8 cellular contexts compared by ENCODE assay signal in genomic region chr6:2853766-2854393, GRCh38. TPM values are rescaled to one million over a fixed set of nuclear protein-coding genes. Genes with fewer than 3 reads are reported as not detected.
DNase-seq lines count a peak whose midpoint lies in the region; ATAC-seq, FAIRE-seq and TF ChIP-seq lines count a peak whose summit lies in the region.

No MANE protein-coding gene starts in this region.

- no peak overlapping the region for H2AFZ ChIP-seq in endothelial cell of umbilical vein (ENCODE audit: low read depth, low read length)

- H3K9ac ChIP-seq in endothelial cell of umbilical vein (replicated peaks; ENCODE audit: extremely low read depth, insufficient read depth, low read length), result peak overlapping the region; percentile 98

- 14 to 25% (median 18%) methylated on average over 14 of the region's 14 CpGs for WGBS in stomach, 5 donors

- TF ChIP-seq CTCF in endothelial cell of umbilical vein (IDR thresholded peaks at IDR 0.05; ENCODE audit: extremely low read depth in 1 of 2, insufficient read depth in 1 of 2, low read depth in 1 of 2, low read length in 2 of 2) (peak; percentile 11 to 30), stomach (IDR thresholded peaks at IDR 0.05) (peak in 3 of 7 experiments; percentile 21 to 34 (median 34))

- no peaks in the 10 kb centered on the region for H3K9me1 ChIP-seq in endothelial cell of umbilical vein (replicated peaks; ENCODE audit: control insufficient read depth, extremely low read depth, insufficient read depth, low read length)

- H3K4me1 Mint-ChIP-seq in naive thymus-derived CD4-positive, alpha-beta T cell, result peaks cover 42 to 74% (median 71%) of the 10 kb centered on the region in 7 donors

- H3K9me3 ChIP-seq in endothelial cell of umbilical vein (replicated peaks; ENCODE audit: control insufficient read depth, insufficient read depth, low read length) (no peaks in the 10 kb centered on the region), stomach (no peaks in the 10 kb centered on the region)
- H3K9me3 ChIP-seq in naive thymus-derived CD4-positive, alpha-beta T cell (ENCODE audit: control insufficient read depth in 2 of 3, low read length in 3 of 3), result no peaks in the 10 kb centered on the region

- FAIRE-seq in endothelial cell of umbilical vein (lab: Jason Lieb, UNC), result peak; percentile 63

- BruUV-seq in endothelial cell of umbilical vein (replicated peaks; lab: Mats Ljungman, UMichigan), result no TSS peak

- H3K36me3 Mint-ChIP-seq in naive thymus-derived CD4-positive, alpha-beta T cell, result peaks cover 0 to 10% (median 0%) of the 10 kb centered on the region in 5 donors

- no peaks in the 10 kb centered on the region for H3K79me2 ChIP-seq in endothelial cell of umbilical vein (ENCODE audit: control insufficient read depth, insufficient read depth, low read length)

- H4K20me1 ChIP-seq in endothelial cell of umbilical vein (replicated peaks; ENCODE audit: control insufficient read depth, extremely low read depth, insufficient read depth, low read length), result no peaks in the 10 kb centered on the region

- H3K27me3 ChIP-seq in endothelial cell of umbilical vein (ENCODE audit: control insufficient read depth in 2 of 2, insufficient read depth in 2 of 2, low read length in 2 of 2) (no peaks in the 10 kb centered on the region), stomach (no peaks in the 10 kb centered on the region)
- no peaks in the 10 kb centered on the region for H3K27me3 ChIP-seq in naive thymus-derived CD4-positive, alpha-beta T cell (ENCODE audit: control insufficient read depth in 2 of 2, insufficient read depth in 2 of 2, low read length in 2 of 2)

- POLR2A ChIA-PET in endothelial cell of umbilical vein (lab: Charles Lee), result interaction anchor here (1.1 kb wide), 1 partner anchor 34 kb away, joined by 15 read pairs; no protein-coding TSS in a partner anchor
- POLR2A ChIA-PET in naive thymus-derived CD4-positive, alpha-beta T cell (lab: Charles Lee), result interaction anchor here (0.7 to 6.9 kb wide), 8 partner anchors 13 to 136 kb away, joined by 4 to 69 read pairs (median 5); partner anchors contain the start of genes SERPINB1 and SERPINB9

- peak; percentile 61 for ATAC-seq in naive thymus-derived CD4-positive, alpha-beta T cell

- H3K4me1 ChIP-seq in endothelial cell of umbilical vein (ENCODE audit: control insufficient read depth, extremely low read depth, insufficient read depth, low read length) (peaks cover 68% of the 10 kb centered on the region), stomach (peaks cover 21 to 68% (median 36%) of the 10 kb centered on the region in 4 donors)
- peaks cover 59 to 61% of the 10 kb centered on the region in 2 donors for H3K4me1 ChIP-seq in naive thymus-derived CD4-positive, alpha-beta T cell (ENCODE audit: control insufficient read depth in 2 of 2, insufficient read depth in 2 of 2, low read length in 2 of 2)

- H3K36me3 ChIP-seq in endothelial cell of umbilical vein (ENCODE audit: control insufficient read depth in 2 of 2, extremely low read depth in 1 of 2, insufficient read depth in 2 of 2, low read length in 2 of 2) (no peaks in the 10 kb centered on the region), stomach (no peaks in the 10 kb centered on the region)
- H3K36me3 ChIP-seq in naive thymus-derived CD4-positive, alpha-beta T cell (ENCODE audit: control insufficient read depth in 2 of 3, insufficient read depth in 3 of 3, low read length in 3 of 3), result no peaks in the 10 kb centered on the region

- DNase-seq in NCI-H2107 treated with DMSO at 0.1 percent for 48 hours (lab: John Stamatoyannopoulos, UW; ENCODE audit: unreplicated experiment), result peak; percentile 45
- DNase-seq in NCI-H2107 (lab: John Stamatoyannopoulos, UW), result no peak
- DNase-seq in NCI-H2227 (lab: John Stamatoyannopoulos, UW; ENCODE audit: unreplicated experiment), result peak; percentile 45
- DNase-seq in activated CD8-positive, alpha-beta memory T cell treated with anti-CD3 and anti-CD28 coated beads for 1 hour (ENCODE audit: extremely low read depth in 1 of 2, low read depth in 1 of 2), result peak; percentile 49 to 69
- DNase-seq in endothelial cell of umbilical vein (ENCODE audit: low read depth, low spot score), result peak; percentile 85
- peak in 5 of 9 donors; percentile 23 to 70 (median 40) for DNase-seq in naive thymus-derived CD4-positive, alpha-beta T cell
- DNase-seq in stomach, result no peak
- DNase-seq in D341Med (ENCODE audit: low spot score), result no peak

- H3K27me3 Mint-ChIP-seq in naive thymus-derived CD4-positive, alpha-beta T cell, result no peaks in the 10 kb centered on the region

- H3K4me3 ChIP-seq in endothelial cell of umbilical vein (replicated peaks in 1 of 3; ENCODE audit: insufficient read depth in 1 of 3, low read depth in 1 of 3, low read length in 3 of 3) (peak overlapping the region in 1 of 3 experiments; percentile 57), stomach (peak overlapping the region; percentile 17 to 37 (median 36))
- peak overlapping the region; percentile 53 for H3K4me3 ChIP-seq in naive thymus-derived CD4-positive, alpha-beta T cell (ENCODE audit: low read length)

- CTCF ChIA-PET in endothelial cell of umbilical vein (lab: Charles Lee), result interaction anchor here (1.5 to 4.1 kb wide), 7 partner anchors 8 to 99 kb away, joined by 3 to 36 read pairs (median 8); no protein-coding TSS in a partner anchor
- CTCF ChIA-PET in naive thymus-derived CD4-positive, alpha-beta T cell (lab: Charles Lee), result interaction anchor here (0.6 to 4.3 kb wide), 5 partner anchors 6 to 53 kb away, joined by 3 to 35 read pairs (median 5); no protein-coding TSS in a partner anchor

- intact Hi-C loops in endothelial cell of umbilical vein (cut with micrococcal nuclease), result loop anchor here (1.0 to 10.0 kb wide), 7 partner anchors 8 to 1239 kb away; no protein-coding TSS in a partner anchor
- intact Hi-C loops in naive thymus-derived CD4-positive, alpha-beta T cell (cut with micrococcal nuclease), result loop anchor here (1.0 to 10.0 kb wide), 3 partner anchors 8 to 1161 kb away; partner anchors contain the start of gene SLC22A23 (in 1 of the 2)
- intact Hi-C loops in stomach (cut with DNase I; ENCODE audit: low total_unique reads), result no loop called here

- peak overlapping the region; percentile 79 to 100 (median 98) for H3K27ac Mint-ChIP-seq in naive thymus-derived CD4-positive, alpha-beta T cell

- H3K4me2 ChIP-seq in endothelial cell of umbilical vein (ENCODE audit: insufficient read depth, low read length), result peak overlapping the region; percentile 88

- TF ChIP-seq EP300 in stomach (IDR thresholded peaks at IDR 0.05), result no peak

- dilution Hi-C loops in endothelial cell of umbilical vein (cut with MboI; ENCODE audit: extremely low pct_ligation_motif_present, low sequenced_read_pairs), result no loop called here

- H3K27ac ChIP-seq in endothelial cell of umbilical vein (ENCODE audit: insufficient read depth, low read depth, low read length) (peak overlapping the region; percentile 96), stomach (peak overlapping the region; percentile 16 to 81 (median 70))
- peak overlapping the region; percentile 65 for H3K27ac ChIP-seq in naive thymus-derived CD4-positive, alpha-beta T cell (ENCODE audit: low read depth, low read length)

- TF ChIP-seq POLR2A in endothelial cell of umbilical vein (IDR thresholded peaks at IDR 0.05; ENCODE audit: low read depth, low read length) (no peak), stomach (IDR thresholded peaks at IDR 0.05) (no peak)

- H3K9me3 Mint-ChIP-seq in naive thymus-derived CD4-positive, alpha-beta T cell, result peaks cover 0 to 3% (median 0%) of the 10 kb centered on the region in 11 donors

- H3K4me3 Mint-ChIP-seq in naive thymus-derived CD4-positive, alpha-beta T cell, result peak overlapping the region; percentile 65 to 97 (median 78)

TF ChIP-seq in endothelial cell of umbilical vein, 7 proteins besides CTCF, POLR2A, EP300 and RAD21 (continues in another document):
- TF ChIP-seq EZH2 (IDR thresholded peaks at IDR 0.05; ENCODE audit: borderline replicate concordance, low read depth, low read length, severe bottlenecking) (no peak), JUN (IDR thresholded peaks at IDR 0.05; ENCODE audit: borderline replicate concordance, insufficient read depth, insufficient read length, low read depth) (peak; percentile 95), FOS (IDR thresholded peaks at IDR 0.05; ENCODE audit: borderline replicate concordance, insufficient read depth, low read length) (peak; percentile 86), MYC (IDR thresholded peaks at IDR 0.05; ENCODE audit: low read depth, low read length) (no peak), POLR2AphosphoS5 (IDR thresholded peaks at IDR 0.05; ENCODE audit: insufficient read depth, low read depth, low read length) (peak; percentile 24), GATA2 (IDR thresholded peaks at IDR 0.05; ENCODE audit: insufficient read depth, insufficient read length, low read depth, low read length) (no peak)

RNA-seq across cellular contexts. Expression of gene SERPINB1, which starts 12.2 kb away (rescaled TPM):
- total RNA-seq in endothelial cell of umbilical vein (23.3 and 24.0 TPM in 2 replicates), stomach (100 to 1,000 TPM in 1 of 5 donors, 10 to 100 TPM in 4; 10.3 to 122 (median 18.7) TPM)
- polyA plus RNA-seq in endothelial cell of umbilical vein (5.9 and 6.7 TPM in 2 replicates), stomach (100 to 1,000 TPM; 126 to 146 (median 129) TPM)
- 10.6 and 11.9 TPM in 2 replicates for polyA plus RNA-seq in endothelial cell of umbilical vein (2011; cell fraction: cytosol; rRNA removed)
- 5.7 and 9.4 TPM in 2 replicates for polyA plus RNA-seq in endothelial cell of umbilical vein (2011; cell fraction: nucleus; rRNA removed)
- 11.5 and 15.7 TPM in 2 replicates for polyA plus RNA-seq in endothelial cell of umbilical vein (2012)
- 5.7 and 6.0 TPM in 2 replicates for polyA minus RNA-seq in endothelial cell of umbilical vein
- 31.9 TPM for polyA minus RNA-seq in endothelial cell of umbilical vein (2011; cell fraction: cytosol; rRNA and poly(A)+ RNA removed)
- polyA minus RNA-seq in endothelial cell of umbilical vein (2011; cell fraction: nucleus; rRNA and poly(A)+ RNA removed), result 3.5 and 5.7 TPM in 2 replicates
- 100 to 1,000 TPM in 1 of 5 experiments, 10 to 100 TPM in 4; 43.8 to 108 (median 62.5) TPM for total RNA-seq in naive thymus-derived CD4-positive, alpha-beta T cell
- polyA plus RNA-seq in naive thymus-derived CD4-positive, alpha-beta T cell, result 100 to 1,000 TPM; 129 to 135 TPM

RNA-seq across cellular contexts. Expression of gene SERPINB9, which starts 49.2 kb away (rescaled TPM):
- 37.0 and 58.0 TPM in 2 replicates for total RNA-seq in endothelial cell of umbilical vein
- polyA plus RNA-seq in endothelial cell of umbilical vein, result 47.3 and 51.6 TPM in 2 replicates
- polyA plus RNA-seq in endothelial cell of umbilical vein (2011; cell fraction: cytosol; rRNA removed), result 37.5 and 38.5 TPM in 2 replicates
- polyA plus RNA-seq in endothelial cell of umbilical vein (2011; cell fraction: nucleus; rRNA removed), result 32.0 and 44.9 TPM in 2 replicates
- polyA plus RNA-seq in endothelial cell of umbilical vein (2012), result 23.4 and 26.9 TPM in 2 replicates
- 94.7 and 96.7 TPM in 2 replicates for polyA minus RNA-seq in endothelial cell of umbilical vein
- polyA minus RNA-seq in endothelial cell of umbilical vein (2011; cell fraction: cytosol; rRNA and poly(A)+ RNA removed), result not detected
- polyA minus RNA-seq in endothelial cell of umbilical vein (2011; cell fraction: nucleus; rRNA and poly(A)+ RNA removed), result 25.6 and 46.0 TPM in 2 replicates
- 10 to 100 TPM; 25.1 to 74.4 (median 52.0) TPM for total RNA-seq in naive thymus-derived CD4-positive, alpha-beta T cell
- polyA plus RNA-seq in naive thymus-derived CD4-positive, alpha-beta T cell, result 10 to 100 TPM; 33.1 to 34.1 TPM
- 1 to 10 TPM in 3 of 5 donors, under 1 TPM in 1, not detected in 1; 0.58 to 9.4 (median 2.8) TPM for total RNA-seq in stomach
- 1 to 10 TPM; 2.0 to 3.5 (median 2.1) TPM for polyA plus RNA-seq in stomach

Comparison
In these comparisons a context has a peak if more than half of its experiments do, and no peak if none do; other contexts are left out.
1. DNase-seq: peak in NCI-H2107 treated with DMSO at 0.1 percent for 48 hours (single experiment), NCI-H2227 (single experiment), activated CD8-positive, alpha-beta memory T cell treated with anti-CD3 and anti-CD28 coated beads for 1 hour (2 of 2), endothelial cell of umbilical vein (single experiment) and naive thymus-derived CD4-positive, alpha-beta T cell (5 of 9); none in NCI-H2107 (single experiment), stomach (single experiment) and D341Med (single experiment).
2. Peak in every context shown above with its lines, with median percentiles within 50 percentile points of each other: H3K27ac ChIP-seq.